Comparison of ENCODE assay signal across 18 cellular contexts in the genomic region with DNA sequence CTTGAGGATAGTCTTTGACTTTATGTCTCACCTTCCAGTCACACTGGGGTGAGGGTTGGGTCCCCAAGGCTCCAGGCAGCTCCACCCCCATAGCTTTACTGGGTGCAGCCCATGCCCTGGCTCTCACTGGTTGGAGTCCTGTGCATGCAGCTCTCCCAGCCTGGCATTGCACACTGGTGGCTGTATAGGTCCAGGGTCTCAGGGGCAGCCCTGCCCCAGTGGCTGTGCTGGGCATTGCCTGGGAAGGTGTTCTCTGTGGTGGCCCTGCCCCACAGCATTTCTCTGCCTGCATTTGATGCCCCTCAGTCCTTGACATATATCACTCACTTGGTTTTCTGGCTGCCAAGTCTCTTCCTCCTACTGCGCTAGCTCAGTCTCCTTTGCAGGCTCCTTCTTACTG. TPM values are rescaled to one million over a fixed set of nuclear protein-coding genes. Genes with fewer than 3 reads are reported as not detected.
DNase-seq lines count a peak whose midpoint lies in the region; ATAC-seq, FAIRE-seq and TF ChIP-seq lines count a peak whose summit lies in the region.
"Had no signal": no experiment of that assay in that cellular context is flagged by ENCODE, and none has a peak within 500 bp of the region (broad histone marks: within the 10 kb centered on the region; RNA-seq: fewer than 3 reads in every experiment).

No MANE protein-coding gene starts in this region.

- TF ChIP-seq CTCF in A549 (IDR thresholded peaks at IDR 0.05) (no peak), Calu3 (IDR thresholded peaks at IDR 0.05; ENCODE audit: unreplicated experiment) (no peak), Loucy (conservative IDR thresholded peaks at IDR 0.05; ENCODE audit: low read length) (peak; percentile 21; the same call in 1 of the 2 replicates), H1 (IDR thresholded peaks at IDR 0.05; ENCODE audit: control extremely low read depth in 1 of 3, insufficient read depth in 1 of 3, low read depth in 1 of 3, low read length in 3 of 3) (peak; percentile 15 to 28 (median 19); a peak in 3 of 4 replicates), OCI-LY7 (conservative IDR thresholded peaks at IDR 0.05; ENCODE audit: low read length) (no peak)

- no peak for DNase-seq in A549 (ENCODE audit: low read depth in 1 of 2, low spot score in 1 of 2)
- no peak for DNase-seq in Calu3
- DNase-seq in H1 (ENCODE audit: low read depth in 1 of 2, low spot score in 2 of 2), result no peak
- no peak for DNase-seq in OCI-LY7 (ENCODE audit: low spot score)
- no peak for DNase-seq in NCI-H2081 (lab: John Stamatoyannopoulos, UW)
- DNase-seq: BE2C; CD4-positive, alpha-beta memory T cell; DMS79; GDM1; NCI-H1436; NCI-H2081 treated with DMSO at 0.1 percent for 48 hours; NCI-H226; NCI-H526; Peyer's patch; Right ventricle myocardium superior had no signal

- H3K4me2 ChIP-seq in A549, result no peak overlapping the region
- no peak overlapping the region for H3K4me2 ChIP-seq in Loucy (ENCODE audit: low read depth, low read length, poor library complexity, severe bottlenecking)
- no peak overlapping the region for H3K4me2 ChIP-seq in H1 (ENCODE audit: insufficient read depth in 1 of 2, low read depth in 2 of 2, low read length in 2 of 2)
- no peak overlapping the region for H3K4me2 ChIP-seq in OCI-LY7 (ENCODE audit: low read length)

- H3K79me2 ChIP-seq in Loucy (ENCODE audit: insufficient read depth, low read length) (no peaks in the 10 kb centered on the region), H1 (ENCODE audit: control insufficient read depth in 1 of 2, insufficient read depth in 2 of 2, low read length in 2 of 2) (no peaks in the 10 kb centered on the region), OCI-LY7 (ENCODE audit: insufficient read depth, low read depth, low read length) (no peaks in the 10 kb centered on the region)

- no peaks in the 10 kb centered on the region for H3K4me1 Mint-ChIP-seq in Calu3 (ENCODE audit: low read depth, unreplicated experiment)

- H3K27ac ChIP-seq in A549 (no peak overlapping the region), H1 (ENCODE audit: low read depth, low read length) (no peak overlapping the region), OCI-LY7 (ENCODE audit: low read depth, low read length, poor library complexity, severe bottlenecking) (no peak overlapping the region)
- H3K27ac ChIP-seq: Peyer's patch had no signal

- H3K79me1 ChIP-seq in H1 (ENCODE audit: low read depth, low read length), result no peaks in the 10 kb centered on the region

- POLR2A ChIA-PET in A549 (lab: Yijun Ruan, JAX) (interaction anchor here (1.2 kb wide), 1 partner anchor 83 kb away, joined by 3 read pairs; a partner anchor contains a TSS), H1 (lab: Charles Lee; ENCODE audit: partially characterized antibody) (no interaction called here), OCI-LY7 (lab: Charles Lee) (interaction anchor here (0.7 to 1.0 kb wide), 2 partner anchors 21 to 72 kb away, joined by 3 to 7 read pairs; a partner anchor contains a TSS)

- H3K9me3 Mint-ChIP-seq in Calu3 (ENCODE audit: low read depth, unreplicated experiment), result no peaks in the 10 kb centered on the region
- H3K9me3 Mint-ChIP-seq: CD4-positive, alpha-beta memory T cell; IgD-negative memory B cell had no signal

- no peak for FAIRE-seq in A549 (lab: Jason Lieb, UNC)
- FAIRE-seq in H1 (lab: Jason Lieb, UNC), result no peak

- no peak overlapping the region for H2BK12ac ChIP-seq in H1 (ENCODE audit: low read depth, low read length)

- no peak overlapping the region for H3K4me3 ChIP-seq in A549
- no peak overlapping the region for H3K4me3 ChIP-seq in Loucy (ENCODE audit: low read length, poor library complexity, severe bottlenecking)
- H3K4me3 ChIP-seq in H1 (ENCODE audit: extremely low read depth in 1 of 4, insufficient read depth in 2 of 4, low read depth in 3 of 4, low read length in 4 of 4), result no peak overlapping the region
- H3K4me3 ChIP-seq in OCI-LY7 (ENCODE audit: low read depth, low read length, poor library complexity, severe bottlenecking), result no peak overlapping the region
- H3K4me3 ChIP-seq: Peyer's patch had no signal

- peaks cover 36% of the 10 kb centered on the region; the same call in 1 of the 2 replicates for H3K36me3 ChIP-seq in Loucy (ENCODE audit: insufficient read depth, low read length)
- H3K36me3 ChIP-seq in H1 (ENCODE audit: control insufficient read depth in 2 of 4, insufficient read depth in 4 of 4, low read length in 3 of 4), result peaks cover 8 to 32% (median 24%) of the 10 kb centered on the region in 4 experiments
- peaks cover 42% of the 10 kb centered on the region for H3K36me3 ChIP-seq in OCI-LY7 (ENCODE audit: insufficient read depth, low read length)

- no peaks in the 10 kb centered on the region for H3K9me2 ChIP-seq in Loucy (replicated peaks; ENCODE audit: low read depth, low read length)
- no peaks in the 10 kb centered on the region for H3K9me2 ChIP-seq in OCI-LY7 (ENCODE audit: insufficient read depth, low read length)

- H2BK15ac ChIP-seq in H1 (ENCODE audit: low read length), result no peak overlapping the region

- H3K27me3 ChIP-seq in Loucy (ENCODE audit: insufficient read depth, low read length, poor library complexity, severe bottlenecking) (no peaks in the 10 kb centered on the region), H1 (replicated peaks in 1 of 4; ENCODE audit: control insufficient read depth in 3 of 4, extremely low read depth in 1 of 4, insufficient read depth in 3 of 4, low read length in 3 of 4) (no peaks in the 10 kb centered on the region; a peak in 1 of 7 replicates)
- H3K27me3 ChIP-seq: BE2C, Peyer's patch had no signal

- H3K9me3 ChIP-seq in A549 (no peaks in the 10 kb centered on the region), Loucy (ENCODE audit: insufficient read depth, low read depth, low read length) (no peaks in the 10 kb centered on the region), H1 (ENCODE audit: insufficient read depth in 2 of 2, low read depth in 1 of 2, low read length in 1 of 2) (no peaks in the 10 kb centered on the region), OCI-LY7 (ENCODE audit: low read length) (no peaks in the 10 kb centered on the region)
- H3K9me3 ChIP-seq: BE2C, Peyer's patch had no signal

- intact Hi-C loops in Calu3 (cut with micrococcal nuclease; ENCODE audit: unreplicated experiment) (loop anchor here (10.0 kb wide), 1 partner anchor 123 kb away; no protein-coding TSS in a partner anchor), OCI-LY7 (cut with micrococcal nuclease; ENCODE audit: unreplicated experiment) (no loop called here)

- ATAC-seq in A549 (peak; percentile 60 to 73; a peak in 4 of 6 replicates), HG03457 (IDR thresholded peaks at IDR 0.05; ENCODE audit: unreplicated experiment) (no peak)

- H4K91ac ChIP-seq in H1 (replicated peaks; ENCODE audit: insufficient read length, low read length), result no peak overlapping the region

- H2BK120ac ChIP-seq in H1 (replicated peaks; ENCODE audit: low read depth, low read length), result no peak overlapping the region

- H2AFZ ChIP-seq in Loucy (ENCODE audit: low read length) (no peak overlapping the region), H1 (ENCODE audit: low read length) (no peak overlapping the region), OCI-LY7 (ENCODE audit: low read length) (no peak overlapping the region)

- H4K20me1 ChIP-seq in Loucy (ENCODE audit: insufficient read depth, low read length, poor library complexity, severe bottlenecking) (no peaks in the 10 kb centered on the region), H1 (replicated peaks in 1 of 2; ENCODE audit: control insufficient read depth in 1 of 2, insufficient read depth in 2 of 2, low read length in 2 of 2) (peaks cover 2 to 3% of the 10 kb centered on the region in 2 experiments), OCI-LY7 (ENCODE audit: insufficient read depth, low read length) (no peaks in the 10 kb centered on the region)

- no peak for TF ChIP-seq POLR2A in A549 (IDR thresholded peaks at IDR 0.05; ENCODE audit: low read length)
- no peak for TF ChIP-seq POLR2A in H1 (IDR thresholded peaks at IDR 0.05; ENCODE audit: control extremely low read depth in 1 of 2, low read depth in 2 of 2, low read length in 2 of 2)

- H3K4me3 Mint-ChIP-seq in Calu3 (ENCODE audit: low read depth, unreplicated experiment), result no peak overlapping the region
- H3K4me3 Mint-ChIP-seq: CD4-positive, alpha-beta memory T cell; IgD-negative memory B cell had no signal

- no peak overlapping the region for H3K27ac Mint-ChIP-seq in Calu3 (ENCODE audit: unreplicated experiment)
- H3K27ac Mint-ChIP-seq: IgD-negative memory B cell had no signal

- no peaks in the 10 kb centered on the region for H3F3A ChIP-seq in Loucy (ENCODE audit: low read depth)

- no peak overlapping the region for H2BK20ac ChIP-seq in H1 (ENCODE audit: low read length)

- H3K4me1 ChIP-seq in A549 (no peaks in the 10 kb centered on the region), Loucy (ENCODE audit: insufficient read depth, low read length, poor library complexity, severe bottlenecking) (no peaks in the 10 kb centered on the region), H1 (replicated peaks in 1 of 4; ENCODE audit: control insufficient read depth in 3 of 4, insufficient read depth in 4 of 4, low read length in 3 of 4) (no peaks in the 10 kb centered on the region; a peak in 1 of 7 replicates), OCI-LY7 (ENCODE audit: insufficient read depth, low read length, poor library complexity, severe bottlenecking) (no peaks in the 10 kb centered on the region)
- H3K4me1 ChIP-seq: BE2C, Peyer's patch had no signal

- no peak overlapping the region for H3K18ac ChIP-seq in H1 (ENCODE audit: extremely low read depth, low read length)

- TSS peak; percentile 24 for BruUV-seq in Calu3 (replicated peaks; lab: Mats Ljungman, UMichigan)
- BruUV-seq in OCI-LY7 (replicated peaks; lab: Mats Ljungman, UMichigan), result no TSS peak

- no peak for TF ChIP-seq RAD21 in A549 (conservative IDR thresholded peaks at IDR 0.05 in 1 of 2, IDR thresholded peaks at IDR 0.05 in 1 of 2)
- no peak for TF ChIP-seq RAD21 in H1 (IDR thresholded peaks at IDR 0.05 in 1 of 2, conservative IDR thresholded peaks at IDR 0.05 in 1 of 2; ENCODE audit: low read depth in 2 of 2, low read length in 2 of 2)

- no peak overlapping the region for H3K56ac ChIP-seq in H1 (replicated peaks; ENCODE audit: insufficient read length, low read depth, low read length)

- 100% methylated on average over 1 of the region's 1 CpG for WGBS in A549 (ENCODE audit: missing lambda C conversion rate)
- 89% methylated on average over 1 of the region's 1 CpG; no CpG with 5 or more reads in 1 of the 2 experiments for WGBS in H1 (ENCODE audit: extremely low coverage in 1 of 2, insufficient coverage in 1 of 2, insufficient read length in 1 of 2, insufficient replicate concordance in 2 of 2, low coverage in 1 of 2, low lambda C conversion rate in 2 of 2, missing lambda C conversion rate in 1 of 2), 2 experiments

- H4K5ac ChIP-seq in H1 (ENCODE audit: insufficient read length, low read depth, low read length), result no peak overlapping the region

- H3K9ac ChIP-seq in Loucy (ENCODE audit: low read depth, low read length, poor library complexity, severe bottlenecking), result no peak overlapping the region
- no peak overlapping the region for H3K9ac ChIP-seq in H1 (replicated peaks in 1 of 4; ENCODE audit: extremely low read depth in 1 of 4, low read depth in 3 of 4, low read length in 3 of 4)

- CTCF ChIA-PET in A549 (lab: Yijun Ruan, JAX), result interaction anchor here (0.8 to 1.1 kb wide), 3 partner anchors 17 to 311 kb away, joined by 3 read pairs; no protein-coding TSS in a partner anchor
- CTCF ChIA-PET in Calu3 (lab: Charles Lee), result interaction anchor here (0.5 kb wide), 1 partner anchor 180 kb away, joined by 5 read pairs; a partner anchor contains a TSS
- CTCF ChIA-PET in H1 (lab: Charles Lee; ENCODE audit: partially characterized antibody), result interaction anchor here (0.9 to 4.6 kb wide), 13 partner anchors 9 to 359 kb away, joined by 3 to 14 read pairs (median 4); no protein-coding TSS in a partner anchor
- CTCF ChIA-PET in OCI-LY7 (lab: Charles Lee; ENCODE audit: unreplicated experiment), result no interaction called here

- H3K36me3 Mint-ChIP-seq in Calu3 (ENCODE audit: insufficient read depth, unreplicated experiment), result peaks cover 23% of the 10 kb centered on the region

- TF ChIP-seq EP300 in A549 (IDR thresholded peaks at IDR 0.05) (no peak), H1 (IDR thresholded peaks at IDR 0.05; ENCODE audit: borderline replicate concordance in 1 of 2, low read depth in 2 of 2, low read length in 2 of 2) (no peak)

- no peak overlapping the region for H2BK5ac ChIP-seq in H1 (ENCODE audit: low read depth, low read length)

- H3K14ac ChIP-seq in H1 (ENCODE audit: insufficient read length), result no peak overlapping the region

- no peak overlapping the region for H3K23ac ChIP-seq in H1 (ENCODE audit: insufficient read length)

- H2AK5ac ChIP-seq in H1 (ENCODE audit: low read depth, low read length), result no peak overlapping the region

- H3K23me2 ChIP-seq in H1 (ENCODE audit: low read depth, low read length), result no peaks in the 10 kb centered on the region

- H4K8ac ChIP-seq in H1 (ENCODE audit: extremely low read depth, insufficient read depth, low read length), result no peak overlapping the region

- no peak overlapping the region for H3K4ac ChIP-seq in H1 (replicated peaks; ENCODE audit: insufficient read length, low read depth, low read length)

- peaks cover 33% of the 10 kb centered on the region for H3K27me3 Mint-ChIP-seq in Calu3 (ENCODE audit: unreplicated experiment)
- H3K27me3 Mint-ChIP-seq: IgD-negative memory B cell had no signal

RNA-seq across cellular contexts. Expression of a gene that starts 21.2 kb away (rescaled TPM):
- polyA plus RNA-seq in A549 (2011; rRNA removed) (25.9 and 51.7 TPM in 2 replicates), A549 (2017; fragmentation: RNase III; extraction: RNeasy Plus Mini Kit Qiagen cat#74134 plus additional on column Dnase treatment) (39.2 to 43.8 TPM (median 41.1 TPM) in 3 replicates), H1 (2011; rRNA removed) (4.0 and 4.5 TPM in 2 replicates)
- 7.9 and 10.6 TPM in 2 replicates for polyA plus RNA-seq in A549 (2012; cell fraction: cytosol; rRNA removed)
- 6.7 and 11.1 TPM in 2 replicates for polyA plus RNA-seq in A549 (2012; cell fraction: nucleus; rRNA removed)
- 10.0 and 10.1 TPM in 2 replicates for polyA minus RNA-seq in A549 (2011; rRNA and poly(A)+ RNA removed)
- total RNA-seq in Calu3 (2022) (54.7 and 67.8 TPM in 2 replicates), OCI-LY7 (2022) (38.3 and 42.7 TPM in 2 replicates)
- total RNA-seq in H1 (2021; fragmentation: NEBNext Ultra II Directional; extraction: Animal tissue kit (Norgen Biotek cat#: 25700)), result 39.1 and 42.8 TPM in 2 replicates
- 15.0 TPM for polyA plus RNA-seq in H1 (2011; cell fraction: cytosol; rRNA removed)
- 5.1 TPM for polyA plus RNA-seq in H1 (2011; cell fraction: nucleus; rRNA removed)
- 13.8 to 32.5 TPM (median 16.9 TPM) in 4 replicates for polyA plus RNA-seq in H1 (2012, experiment 1 of 2)
- 2.8 TPM for polyA plus RNA-seq in H1 (2012, experiment 2 of 2)
- polyA plus RNA-seq in H1 (2013, experiment 1 of 2), result 44.7 TPM
- 43.6 TPM for polyA plus RNA-seq in H1 (2013, experiment 2 of 2)
- 4.1 and 4.6 TPM in 2 replicates for polyA minus RNA-seq in H1 (2011; rRNA and poly(A)+ RNA removed)
- 9.7 TPM for polyA minus RNA-seq in H1 (2011; cell fraction: cytosol; rRNA and poly(A)+ RNA removed)
- 13.5 TPM for polyA minus RNA-seq in H1 (2011; cell fraction: nucleus; rRNA and poly(A)+ RNA removed)
- total RNA-seq in OCI-LY7 (2014; rRNA removed; shearing (Covaris generic)), result 18.7 and 31.5 TPM in 2 replicates

RNA-seq across cellular contexts. Expression of a gene that starts 21.6 kb away (rescaled TPM):
- 15.8 and 17.7 TPM in 2 replicates for polyA plus RNA-seq in A549 (2011; rRNA removed)
- polyA plus RNA-seq in A549 (2012; cell fraction: cytosol; rRNA removed), result 6.0 and 6.5 TPM in 2 replicates
- 5.1 and 5.7 TPM in 2 replicates for polyA plus RNA-seq in A549 (2012; cell fraction: nucleus; rRNA removed)
- polyA plus RNA-seq in A549 (2017; fragmentation: RNase III; extraction: RNeasy Plus Mini Kit Qiagen cat#74134 plus additional on column Dnase treatment), result 9.7 to 10.7 TPM (median 10.3 TPM) in 3 replicates
- 4.2 and 5.2 TPM in 2 replicates for polyA minus RNA-seq in A549 (2011; rRNA and poly(A)+ RNA removed)
- total RNA-seq in Calu3 (2022), result 16.2 and 18.7 TPM in 2 replicates
- 14.1 and 15.5 TPM in 2 replicates for total RNA-seq in H1 (2021; fragmentation: NEBNext Ultra II Directional; extraction: Animal tissue kit (Norgen Biotek cat#: 25700))
- 6.5 and 7.3 TPM in 2 replicates for polyA plus RNA-seq in H1 (2011; rRNA removed)
- 10.7 TPM for polyA plus RNA-seq in H1 (2011; cell fraction: cytosol; rRNA removed)
- 10.2 TPM for polyA plus RNA-seq in H1 (2011; cell fraction: nucleus; rRNA removed)
- polyA plus RNA-seq in H1 (2012, experiment 1 of 2), result 11.5 to 20.4 TPM (median 12.3 TPM) in 4 replicates
- polyA plus RNA-seq in H1 (2012, experiment 2 of 2), result 7.1 TPM
- 15.2 TPM for polyA plus RNA-seq in H1 (2013, experiment 1 of 2)
- 14.7 TPM for polyA plus RNA-seq in H1 (2013, experiment 2 of 2)
- 3.6 and 5.9 TPM in 2 replicates for polyA minus RNA-seq in H1 (2011; rRNA and poly(A)+ RNA removed)
- 5.8 TPM for polyA minus RNA-seq in H1 (2011; cell fraction: cytosol; rRNA and poly(A)+ RNA removed)
- polyA minus RNA-seq in H1 (2011; cell fraction: nucleus; rRNA and poly(A)+ RNA removed), result 10.0 TPM
- total RNA-seq in OCI-LY7 (2014; rRNA removed; shearing (Covaris generic)), result 30.8 and 35.4 TPM in 2 replicates
- total RNA-seq in OCI-LY7 (2022), result 26.4 and 31.6 TPM in 2 replicates

Comparison
In these comparisons a context has a peak if more than half of its experiments do, and no peak if none do; other contexts are left out.
1. CTCF ChIP-seq: peak in Loucy (single experiment) and H1 (3 of 3); none in A549 (single experiment), Calu3 (single experiment) and OCI-LY7 (single experiment).